ENCODE assay signal across 32 cellular contexts in genomic region chr17:27798376-27798775, GRCh38. TPM values are rescaled to one million over a fixed set of nuclear protein-coding genes. Genes with fewer than 3 reads are reported as not detected.
"Had no signal": no experiment of that assay in that cellular context is flagged by ENCODE, and none has a peak within 500 bp of the region (broad histone marks: within the 10 kb centered on the region; RNA-seq: fewer than 3 reads in every experiment).

No MANE protein-coding gene starts in this region.

- H3K27ac ChIP-seq: WERI-Rb-1 had no signal

- H3K9me3 Mint-ChIP-seq: activated CD4-positive, alpha-beta memory T cell treated with anti-CD3 and anti-CD28 coated beads, Interleukin-2, amount 10 ng/mL, durations not matched to agents 7 days and 5 days; activated naive CD4-positive, alpha-beta T cell treated with anti-CD3 and anti-CD28 coated beads, Interleukin-2, amount 10 ng/mL, durations not matched to agents 7 days and 5 days; activated naive CD8-positive, alpha-beta T cell treated with anti-CD3 and anti-CD28 coated beads, Interleukin-2, amount 50 U/mL, for 24 hours had no signal

- H3K36me3 Mint-ChIP-seq: activated CD8-positive, alpha-beta memory T cell treated with anti-CD3 and anti-CD28 coated beads, Interleukin-2, amount 10 ng/mL, durations not matched to agents 7 days and 5 days; activated naive CD4-positive, alpha-beta T cell treated with anti-CD3 and anti-CD28 coated beads, Interleukin-2, amount 10 ng/mL, durations not matched to agents 7 days and 5 days; activated naive CD8-positive, alpha-beta T cell; brain had no signal

- H3K36me3 ChIP-seq: WERI-Rb-1 had no signal

- H3K4me3 Mint-ChIP-seq: activated CD4-positive, alpha-beta memory T cell treated with anti-CD3 and anti-CD28 coated beads, Interleukin-2, amount 10 ng/mL, durations not matched to agents 7 days and 5 days; activated CD8-positive, alpha-beta memory T cell treated with anti-CD3 and anti-CD28 coated beads, Interleukin-2, amount 10 ng/mL, durations not matched to agents 7 days and 5 days; activated naive CD4-positive, alpha-beta T cell treated with anti-CD3 and anti-CD28 coated beads, Interleukin-2, amount 10 ng/mL, durations not matched to agents 7 days and 5 days; activated naive CD8-positive, alpha-beta T cell; activated naive CD8-positive, alpha-beta T cell treated with anti-CD3 and anti-CD28 coated beads, Interleukin-2, amount 50 U/mL, for 24 hours; brain had no signal

- DNase-seq: activated CD4-positive, alpha-beta memory T cell treated with anti-CD3 and anti-CD28 coated beads, Interleukin-2, amount 10 ng/mL, durations not matched to agents 7 days and 5 days; activated CD4-positive, alpha-beta T cell treated with anti-CD3 and anti-CD28 coated beads for 1 hour; activated CD4-positive, alpha-beta T cell treated with anti-CD3 and anti-CD28 coated beads for 48 hours; activated CD4-positive, CD25-positive, alpha-beta regulatory T cell; activated CD8-positive, alpha-beta memory T cell treated with anti-CD3 and anti-CD28 coated beads for 24 hours; activated CD8-positive, alpha-beta memory T cell treated with anti-CD3 and anti-CD28 coated beads, Interleukin-2, amount 10 ng/mL, durations not matched to agents 7 days and 5 days; activated CD8-positive, alpha-beta memory T cell treated with anti-CD3 and anti-CD28 coated beads, Interleukin-2, amount 50 U/mL, for 48 hours; activated effector memory CD4-positive, alpha-beta T cell treated with Interleukin-2 at 50 U/mL for 16 hours; activated naive CD4-positive, alpha-beta T cell treated with anti-CD3 and anti-CD28 coated beads, Interleukin-2, amount 10 ng/mL, durations not matched to agents 7 days and 5 days; activated naive CD8-positive, alpha-beta T cell treated with anti-CD3 and anti-CD28 coated beads, Interleukin-2, amount 50 U/mL, for 24 hours; activated T-cell treated with anti-CD3 and anti-CD28 coated beads, Interleukin-2, amount 50 U/mL, for 48 hours; anterior cingulate cortex; central memory CD4-positive, alpha-beta T cell; Karpas-422; KBM-7; NCI-H1092; NCI-H1436 treated with DMSO at 0.1 percent for 48 hours; NCI-H1694 treated with DMSO at 0.1 percent for 48 hours; NCI-H2029; NCI-H345; NCI-H748 treated with DMSO at 0.1 percent for 48 hours; NK-92 treated with Interleukin-12 subunit alpha and Interleukin-12 subunit beta, amount 100 ng/mL, for 24 hours; Right ventricle myocardium superior; SW 1271; T1000 had no signal

- H3K27ac Mint-ChIP-seq: activated CD4-positive, alpha-beta memory T cell treated with anti-CD3 and anti-CD28 coated beads, Interleukin-2, amount 10 ng/mL, durations not matched to agents 7 days and 5 days; activated CD8-positive, alpha-beta memory T cell treated with anti-CD3 and anti-CD28 coated beads, Interleukin-2, amount 10 ng/mL, durations not matched to agents 7 days and 5 days; activated naive CD4-positive, alpha-beta T cell treated with anti-CD3 and anti-CD28 coated beads, Interleukin-2, amount 10 ng/mL, durations not matched to agents 7 days and 5 days; activated naive CD8-positive, alpha-beta T cell; activated naive CD8-positive, alpha-beta T cell treated with anti-CD3 and anti-CD28 coated beads, Interleukin-2, amount 50 U/mL, for 24 hours; brain had no signal

- ATAC-seq: activated CD8-positive, alpha-beta memory T cell treated with anti-CD3 and anti-CD28 coated beads, Interleukin-2, amount 10 ng/mL, durations not matched to agents 7 days and 5 days; activated naive CD8-positive, alpha-beta T cell treated with anti-CD3 and anti-CD28 coated beads, Interleukin-2, amount 50 U/mL, for 24 hours had no signal

RNA-seq across cellular contexts. Expression of gene NOS2, which starts 2.0 kb away (rescaled TPM):
- total RNA-seq: activated CD4-positive, alpha-beta memory T cell treated with anti-CD3 and anti-CD28 coated beads, Interleukin-2, amount 10 ng/mL, durations not matched to agents 7 days and 5 days; MCF 10A; NCI-H460; OCI-LY7; T-helper 2 cell treated with Interferon-gamma antibody and Interleukin-4, amounts not matched to agents 100 ng/mL and 5 ng/mL, for 36 hours had no signal
